24 cellular contexts compared by ENCODE assay signal in the genomic region with DNA sequence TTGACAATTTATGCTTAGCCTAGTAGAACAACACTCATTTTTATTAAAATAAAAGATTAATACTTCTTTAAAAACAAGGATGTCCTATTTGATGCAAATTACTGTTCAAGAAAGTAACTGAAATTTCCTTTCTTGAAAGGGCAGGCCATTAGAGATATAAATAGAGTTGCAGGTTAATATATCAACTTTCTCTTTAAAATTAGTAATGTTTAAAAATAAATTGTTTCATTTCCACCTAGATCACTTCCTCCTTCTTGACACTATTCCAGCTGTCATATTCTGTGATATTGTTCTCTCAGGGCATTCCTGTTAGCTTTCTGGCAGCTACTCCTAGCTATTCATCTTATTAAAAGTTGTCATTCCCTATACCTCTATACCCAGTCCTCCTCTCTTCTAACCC.
DNase-seq lines count a peak whose midpoint lies in the region; ATAC-seq and TF ChIP-seq lines count a peak whose summit lies in the region.
"Had no signal": no experiment of that assay in that cellular context is flagged by ENCODE, and none has a peak within 500 bp of the region (broad histone marks: within the 10 kb centered on the region; RNA-seq: fewer than 3 reads in every experiment).

No MANE protein-coding gene starts in this region.

- no peak overlapping the region for H3K27ac Mint-ChIP-seq in effector memory CD8-positive, alpha-beta T cell
- H3K27ac Mint-ChIP-seq: activated CD8-positive, alpha-beta memory T cell treated with anti-CD3 and anti-CD28 coated beads, Interleukin-2, amount 10 ng/mL, durations not matched to agents 7 days and 5 days; activated naive CD8-positive, alpha-beta T cell treated with anti-CD3 and anti-CD28 coated beads, Interleukin-2, amount 50 U/mL, for 24 hours; activated T-helper 17 cell treated with anti-CD3 and anti-CD28 coated beads, Interleukin-2, amount 50 U/mL, for 72 hours; dendritic cell treated with granulocyte-macrophage colony-stimulating factor and Interleukin-4, amounts not matched to agents 40 ng/mL and 50 ng/mL, for 4 days had no signal

- H3K36me3 ChIP-seq in Karpas-422 (ENCODE audit: insufficient read depth, low read length), result no peaks in the 10 kb centered on the region
- H3K36me3 ChIP-seq in heart left ventricle, result no peaks in the 10 kb centered on the region
- H3K36me3 ChIP-seq: breast epithelium had no signal

- no peaks in the 10 kb centered on the region for H3K27me3 Mint-ChIP-seq in effector memory CD8-positive, alpha-beta T cell
- H3K27me3 Mint-ChIP-seq: activated CD8-positive, alpha-beta memory T cell treated with anti-CD3 and anti-CD28 coated beads, Interleukin-2, amount 10 ng/mL, durations not matched to agents 7 days and 5 days; activated naive CD8-positive, alpha-beta T cell treated with anti-CD3 and anti-CD28 coated beads, Interleukin-2, amount 50 U/mL, for 24 hours; activated T-helper 17 cell treated with anti-CD3 and anti-CD28 coated beads, Interleukin-2, amount 50 U/mL, for 72 hours; dendritic cell treated with granulocyte-macrophage colony-stimulating factor and Interleukin-4, amounts not matched to agents 40 ng/mL and 50 ng/mL, for 4 days had no signal

- no peaks in the 10 kb centered on the region for H3K79me2 ChIP-seq in Karpas-422 (ENCODE audit: low read length)

- peak; percentile 49 for ATAC-seq in GM18867 (IDR thresholded peaks at IDR 0.05; ENCODE audit: unreplicated experiment)
- ATAC-seq in GM21737 (IDR thresholded peaks at IDR 0.05; ENCODE audit: unreplicated experiment), result peak; percentile 70
- peak; percentile 36 for ATAC-seq in HG03103 (IDR thresholded peaks at IDR 0.05; ENCODE audit: low read depth, unreplicated experiment)
- no peak for ATAC-seq in effector memory CD8-positive, alpha-beta T cell (replicated peaks)
- ATAC-seq in foreskin keratinocyte, result no peak
- ATAC-seq in heart left ventricle, result no peak
- ATAC-seq: activated CD8-positive, alpha-beta memory T cell treated with anti-CD3 and anti-CD28 coated beads, Interleukin-2, amount 10 ng/mL, durations not matched to agents 7 days and 5 days; activated naive CD8-positive, alpha-beta T cell treated with anti-CD3 and anti-CD28 coated beads, Interleukin-2, amount 50 U/mL, for 24 hours; activated T-helper 17 cell treated with anti-CD3 and anti-CD28 coated beads, Interleukin-2, amount 50 U/mL, for 72 hours had no signal

- no peak overlapping the region for H3K4me3 Mint-ChIP-seq in effector memory CD8-positive, alpha-beta T cell
- H3K4me3 Mint-ChIP-seq: activated CD8-positive, alpha-beta memory T cell treated with anti-CD3 and anti-CD28 coated beads, Interleukin-2, amount 10 ng/mL, durations not matched to agents 7 days and 5 days; activated naive CD8-positive, alpha-beta T cell treated with anti-CD3 and anti-CD28 coated beads, Interleukin-2, amount 50 U/mL, for 24 hours; activated T-helper 17 cell treated with anti-CD3 and anti-CD28 coated beads, Interleukin-2, amount 50 U/mL, for 72 hours; dendritic cell treated with granulocyte-macrophage colony-stimulating factor and Interleukin-4, amounts not matched to agents 40 ng/mL and 50 ng/mL, for 4 days had no signal

- H3K9me3 Mint-ChIP-seq in effector memory CD8-positive, alpha-beta T cell, result no peaks in the 10 kb centered on the region
- H3K9me3 Mint-ChIP-seq: activated T-helper 17 cell treated with anti-CD3 and anti-CD28 coated beads, Interleukin-2, amount 50 U/mL, for 72 hours; dendritic cell treated with granulocyte-macrophage colony-stimulating factor and Interleukin-4, amounts not matched to agents 40 ng/mL and 50 ng/mL, for 4 days had no signal

- no peak for TF ChIP-seq POLR2A in heart left ventricle (IDR thresholded peaks at IDR 0.05)

- H3K9ac ChIP-seq in Karpas-422 (ENCODE audit: low read length), result no peak overlapping the region
- H3K9ac ChIP-seq: KMS-11 had no signal

- H3K9me2 ChIP-seq in Karpas-422 (replicated peaks; ENCODE audit: insufficient read depth, low read length), result no peaks in the 10 kb centered on the region

- no peaks in the 10 kb centered on the region for H3K36me3 Mint-ChIP-seq in effector memory CD8-positive, alpha-beta T cell (ENCODE audit: insufficient read depth)
- H3K36me3 Mint-ChIP-seq: activated CD8-positive, alpha-beta memory T cell treated with anti-CD3 and anti-CD28 coated beads, Interleukin-2, amount 10 ng/mL, durations not matched to agents 7 days and 5 days had no signal

- H3K27me3 ChIP-seq in Karpas-422 (ENCODE audit: low read length), result peaks cover 4% of the 10 kb centered on the region
- H3K27me3 ChIP-seq in foreskin keratinocyte, result no peaks in the 10 kb centered on the region
- H3K27me3 ChIP-seq in heart left ventricle, result no peaks in the 10 kb centered on the region
- H3K27me3 ChIP-seq: breast epithelium had no signal

- no peaks in the 10 kb centered on the region for H4K20me1 ChIP-seq in Karpas-422 (ENCODE audit: insufficient read depth, low read depth, low read length)

- intact Hi-C loops in heart left ventricle (cut with DNase I), result loop anchor here in 1 of 10 donors (10.0 kb wide), 1 partner anchor 350 kb away; no protein-coding TSS in a partner anchor

- no peak for TF ChIP-seq CTCF in foreskin keratinocyte (conservative IDR thresholded peaks at IDR 0.05)
- no peak for TF ChIP-seq CTCF in heart left ventricle (IDR thresholded peaks at IDR 0.05)

- peaks cover 10% of the 10 kb centered on the region for H3K4me1 ChIP-seq in Karpas-422 (ENCODE audit: low read length)
- no peaks in the 10 kb centered on the region for H3K4me1 ChIP-seq in foreskin keratinocyte
- no peaks in the 10 kb centered on the region for H3K4me1 ChIP-seq in heart left ventricle
- H3K4me1 ChIP-seq: breast epithelium had no signal

- H2AFZ ChIP-seq in Karpas-422 (ENCODE audit: low read length), result no peak overlapping the region

- DNase-seq in Karpas-422 (peak; percentile 44), foreskin keratinocyte (no peak), RPMI8226 (no peak), heart left ventricle (no peak)
- no peak for DNase-seq in effector memory CD8-positive, alpha-beta T cell
- DNase-seq: ACHN; activated CD4-positive, alpha-beta T cell treated with anti-CD3 and anti-CD28 coated beads for 4 hours; activated CD8-positive, alpha-beta memory T cell treated with anti-CD3 and anti-CD28 coated beads, Interleukin-2, amount 10 ng/mL, durations not matched to agents 7 days and 5 days; activated naive CD8-positive, alpha-beta T cell treated with anti-CD3 and anti-CD28 coated beads, Interleukin-2, amount 50 U/mL, for 24 hours; HCEC 1CT; NCI-H1048; NCI-H2081; occipital lobe; retina; SHP77 had no signal

- no peaks in the 10 kb centered on the region for H3K4me1 Mint-ChIP-seq in effector memory CD8-positive, alpha-beta T cell (ENCODE audit: low read depth in 2 of 2)
- H3K4me1 Mint-ChIP-seq: activated CD8-positive, alpha-beta memory T cell treated with anti-CD3 and anti-CD28 coated beads, Interleukin-2, amount 10 ng/mL, durations not matched to agents 7 days and 5 days; activated naive CD8-positive, alpha-beta T cell treated with anti-CD3 and anti-CD28 coated beads, Interleukin-2, amount 50 U/mL, for 24 hours; activated T-helper 17 cell treated with anti-CD3 and anti-CD28 coated beads, Interleukin-2, amount 50 U/mL, for 72 hours had no signal

- H3K4me3 ChIP-seq in Karpas-422 (ENCODE audit: low read length), result no peak overlapping the region
- H3K4me3 ChIP-seq in heart left ventricle, result no peak overlapping the region
- H3K4me3 ChIP-seq: breast epithelium had no signal

- H3K9me3 ChIP-seq in Karpas-422 (ENCODE audit: low read length) (peaks cover 6% of the 10 kb centered on the region), heart left ventricle (peaks cover 0 to 7% (median 0%) of the 10 kb centered on the region in 12 donors)
- H3K9me3 ChIP-seq: breast epithelium had no signal

- no peak overlapping the region for H3K4me2 ChIP-seq in Karpas-422 (ENCODE audit: low read depth, low read length, poor library complexity, severe bottlenecking)
- H3K4me2 ChIP-seq: KMS-11 had no signal

- H3K27ac ChIP-seq in Karpas-422 (ENCODE audit: low read length), result no peak overlapping the region
- H3K27ac ChIP-seq in foreskin keratinocyte, result no peak overlapping the region
- no peak overlapping the region for H3K27ac ChIP-seq in heart left ventricle
- H3K27ac ChIP-seq: breast epithelium, C4-2B, epithelial cell of prostate, KMS-11 had no signal

Comparison
In these comparisons a context has a peak if more than half of its experiments do, and no peak if none do; other contexts are left out.
1. ATAC-seq: peak in GM18867 (single experiment), GM21737 (single experiment) and HG03103 (single experiment); none in effector memory CD8-positive, alpha-beta T cell (single experiment), foreskin keratinocyte (single experiment) and heart left ventricle (0 of 4).